In the genomic region with DNA sequence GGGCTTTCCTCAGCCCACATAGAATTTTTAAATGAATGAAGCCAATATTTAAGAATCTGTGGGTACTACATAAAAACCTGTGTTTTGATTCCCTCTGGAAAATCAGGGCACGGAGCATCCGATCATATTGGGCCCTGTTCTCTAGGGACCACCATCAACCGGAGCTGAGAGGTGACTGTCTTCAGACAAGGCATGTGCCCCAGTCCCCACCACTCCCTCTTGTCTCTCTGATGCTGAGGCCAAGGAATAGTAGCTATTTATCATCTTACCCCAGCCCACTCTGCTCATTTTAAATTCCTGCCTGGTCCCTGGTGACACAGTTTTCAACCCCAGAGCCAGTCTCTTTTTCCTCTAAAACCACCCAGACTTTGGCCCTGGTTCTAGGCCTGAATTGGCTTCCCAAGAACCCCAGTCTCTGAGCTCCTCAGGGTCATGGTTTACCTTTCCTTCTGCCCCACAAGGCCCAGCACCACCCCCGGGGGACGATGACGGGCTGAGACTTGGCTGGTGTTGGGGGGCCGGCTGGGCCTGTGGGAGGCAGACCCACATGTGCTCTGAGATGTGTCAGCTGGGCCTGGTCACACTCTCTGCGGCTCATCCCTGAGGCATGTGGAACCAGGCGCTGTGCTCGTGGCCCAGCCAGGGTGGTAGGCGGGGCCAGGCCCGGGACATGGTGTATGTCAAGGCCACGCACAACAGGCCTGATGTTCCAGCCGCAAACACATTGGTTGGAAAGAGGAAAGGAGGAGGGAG, we compare ENCODE assay signal across 1 cellular context.
A peak's percentile ranks its signal among the peaks of the same experiment; 100 is the strongest.
TF ChIP-seq lines count a peak whose summit lies in the region.

No MANE protein-coding gene starts in this region.

TF ChIP-seq in HepG2, 621 proteins besides CTCF, POLR2A, EP300 and RAD21 (continued from another document and continues in another):
- TF ChIP-seq, protein P1, sequence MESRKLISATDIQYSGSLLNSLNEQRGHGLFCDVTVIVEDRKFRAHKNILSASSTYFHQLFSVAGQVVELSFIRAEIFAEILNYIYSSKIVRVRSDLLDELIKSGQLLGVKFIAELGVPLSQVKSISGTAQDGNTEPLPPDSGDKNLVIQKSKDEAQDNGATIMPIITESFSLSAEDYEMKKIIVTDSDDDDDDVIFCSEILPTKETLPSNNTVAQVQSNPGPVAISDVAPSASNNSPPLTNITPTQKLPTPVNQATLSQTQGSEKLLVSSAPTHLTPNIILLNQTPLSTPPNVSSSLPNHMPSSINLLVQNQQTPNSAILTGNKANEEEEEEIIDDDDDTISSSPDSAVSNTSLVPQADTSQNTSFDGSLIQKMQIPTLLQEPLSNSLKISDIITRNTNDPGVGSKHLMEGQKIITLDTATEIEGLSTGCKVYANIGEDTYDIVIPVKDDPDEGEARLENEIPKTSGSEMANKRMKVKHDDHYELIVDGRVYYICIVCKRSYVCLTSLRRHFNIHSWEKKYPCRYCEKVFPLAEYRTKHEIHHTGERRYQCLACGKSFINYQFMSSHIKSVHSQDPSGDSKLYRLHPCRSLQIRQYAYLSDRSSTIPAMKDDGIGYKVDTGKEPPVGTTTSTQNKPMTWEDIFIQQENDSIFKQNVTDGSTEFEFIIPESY (CRISPR knock-in tag; IDR thresholded peaks at IDR 0.05): peak; percentile 93
- no peak for TF ChIP-seq GPN1 (CRISPR knock-in tag; IDR thresholded peaks at IDR 0.05; ENCODE audit: borderline replicate concordance)
- TF ChIP-seq, protein P2, sequence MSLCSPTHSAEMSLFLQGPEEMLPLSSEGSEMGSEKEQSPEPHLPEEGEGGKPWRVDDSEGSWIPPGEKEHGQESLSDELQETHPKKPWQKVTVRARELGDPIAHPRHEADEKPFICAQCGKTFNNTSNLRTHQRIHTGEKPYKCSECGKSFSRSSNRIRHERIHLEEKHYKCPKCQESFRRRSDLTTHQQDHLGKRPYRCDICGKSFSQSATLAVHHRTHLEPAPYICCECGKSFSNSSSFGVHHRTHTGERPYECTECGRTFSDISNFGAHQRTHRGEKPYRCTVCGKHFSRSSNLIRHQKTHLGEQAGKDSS (CRISPR knock-in tag; IDR thresholded peaks at IDR 0.05; ENCODE audit: borderline replicate concordance, low read depth): peak; percentile 99
- no peak; the same call in 1 of the 2 replicates for TF ChIP-seq ZNF10 (CRISPR knock-in tag; IDR thresholded peaks at IDR 0.05; ENCODE audit: borderline replicate concordance, low read depth)
- peak; percentile 95; the same call in 1 of the 2 replicates for TF ChIP-seq ZFYVE20 (CRISPR knock-in tag; IDR thresholded peaks at IDR 0.05; ENCODE audit: borderline replicate concordance, low read depth)
- TF ChIP-seq GLI4 (CRISPR knock-in tag; IDR thresholded peaks at IDR 0.05; ENCODE audit: borderline replicate concordance): peak; percentile 84; the same call in 1 of the 2 replicates
- TF ChIP-seq ZNF746 (CRISPR knock-in tag; IDR thresholded peaks at IDR 0.05): no peak; the same call in 1 of the 2 replicates
- TF ChIP-seq, protein P3, sequence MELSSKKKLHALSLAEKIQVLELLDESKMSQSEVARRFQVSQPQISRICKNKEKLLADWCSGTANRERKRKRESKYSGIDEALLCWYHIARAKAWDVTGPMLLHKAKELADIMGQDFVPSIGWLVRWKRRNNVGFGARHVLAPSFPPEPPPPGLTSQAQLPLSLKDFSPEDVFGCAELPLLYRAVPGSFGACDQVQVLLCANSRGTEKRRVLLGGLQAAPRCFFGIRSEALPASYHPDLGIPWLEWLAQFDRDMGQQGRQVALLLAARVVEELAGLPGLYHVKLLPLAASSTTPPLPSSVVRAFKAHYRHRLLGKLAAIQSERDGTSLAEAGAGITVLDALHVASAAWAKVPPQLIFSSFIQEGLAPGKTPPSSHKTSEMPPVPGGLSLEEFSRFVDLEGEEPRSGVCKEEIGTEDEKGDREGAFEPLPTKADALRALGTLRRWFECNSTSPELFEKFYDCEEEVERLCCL (CRISPR knock-in tag; IDR thresholded peaks at IDR 0.05; ENCODE audit: borderline replicate concordance): peak; percentile 98; the same call in 1 of the 2 replicates
- peak; percentile 98 for TF ChIP-seq ZNF564 (CRISPR knock-in tag; IDR thresholded peaks at IDR 0.05)
- TF ChIP-seq NFE2 (CRISPR knock-in tag; IDR thresholded peaks at IDR 0.05): peak; percentile 58; the same call in 1 of the 2 replicates
- TF ChIP-seq TCF7 (IDR thresholded peaks at IDR 0.05; ENCODE audit: low read depth): no peak
- peak; percentile 59; the same call in 1 of the 2 replicates for TF ChIP-seq ZNF556 (CRISPR knock-in tag; IDR thresholded peaks at IDR 0.05; ENCODE audit: borderline replicate concordance)
- TF ChIP-seq ZNF431 (CRISPR knock-in tag; IDR thresholded peaks at IDR 0.05; ENCODE audit: borderline replicate concordance, low read depth): peak; percentile 100
- TF ChIP-seq ZNF766 (CRISPR knock-in tag; IDR thresholded peaks at IDR 0.05; ENCODE audit: borderline replicate concordance): peak; percentile 99
- peak; percentile 95 for TF ChIP-seq ZFP90 (CRISPR knock-in tag; IDR thresholded peaks at IDR 0.05; ENCODE audit: borderline replicate concordance)
- peak; percentile 88 for TF ChIP-seq ZNF589 (CRISPR knock-in tag; conservative IDR thresholded peaks at IDR 0.05)
- TF ChIP-seq MED8 (CRISPR knock-in tag; IDR thresholded peaks at IDR 0.05; ENCODE audit: insufficient replicate concordance): peak; percentile 87
- TF ChIP-seq CAMTA2 (CRISPR knock-in tag; IDR thresholded peaks at IDR 0.05; ENCODE audit: borderline replicate concordance): peak; percentile 61; the same call in 1 of the 2 replicates
- peak; percentile 94 for TF ChIP-seq DPF2 (CRISPR knock-in tag; IDR thresholded peaks at IDR 0.05; ENCODE audit: borderline replicate concordance, low read depth)
- TF ChIP-seq, protein P4, sequence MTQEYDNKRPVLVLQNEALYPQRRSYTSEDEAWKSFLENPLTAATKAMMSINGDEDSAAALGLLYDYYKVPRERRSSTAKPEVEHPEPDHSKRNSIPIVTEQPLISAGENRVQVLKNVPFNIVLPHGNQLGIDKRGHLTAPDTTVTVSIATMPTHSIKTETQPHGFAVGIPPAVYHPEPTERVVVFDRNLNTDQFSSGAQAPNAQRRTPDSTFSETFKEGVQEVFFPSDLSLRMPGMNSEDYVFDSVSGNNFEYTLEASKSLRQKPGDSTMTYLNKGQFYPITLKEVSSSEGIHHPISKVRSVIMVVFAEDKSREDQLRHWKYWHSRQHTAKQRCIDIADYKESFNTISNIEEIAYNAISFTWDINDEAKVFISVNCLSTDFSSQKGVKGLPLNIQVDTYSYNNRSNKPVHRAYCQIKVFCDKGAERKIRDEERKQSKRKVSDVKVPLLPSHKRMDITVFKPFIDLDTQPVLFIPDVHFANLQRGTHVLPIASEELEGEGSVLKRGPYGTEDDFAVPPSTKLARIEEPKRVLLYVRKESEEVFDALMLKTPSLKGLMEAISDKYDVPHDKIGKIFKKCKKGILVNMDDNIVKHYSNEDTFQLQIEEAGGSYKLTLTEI (CRISPR knock-in tag; conservative IDR thresholded peaks at IDR 0.05): no peak
- peak; percentile 58 for TF ChIP-seq TAF15 (IDR thresholded peaks at IDR 0.05; ENCODE audit: low read depth, low read length, poor library complexity, severe bottlenecking)
- TF ChIP-seq ZFP36L2 (CRISPR knock-in tag; IDR thresholded peaks at IDR 0.05): peak; percentile 89; the same call in 1 of the 2 replicates
- TF ChIP-seq, protein P5, sequence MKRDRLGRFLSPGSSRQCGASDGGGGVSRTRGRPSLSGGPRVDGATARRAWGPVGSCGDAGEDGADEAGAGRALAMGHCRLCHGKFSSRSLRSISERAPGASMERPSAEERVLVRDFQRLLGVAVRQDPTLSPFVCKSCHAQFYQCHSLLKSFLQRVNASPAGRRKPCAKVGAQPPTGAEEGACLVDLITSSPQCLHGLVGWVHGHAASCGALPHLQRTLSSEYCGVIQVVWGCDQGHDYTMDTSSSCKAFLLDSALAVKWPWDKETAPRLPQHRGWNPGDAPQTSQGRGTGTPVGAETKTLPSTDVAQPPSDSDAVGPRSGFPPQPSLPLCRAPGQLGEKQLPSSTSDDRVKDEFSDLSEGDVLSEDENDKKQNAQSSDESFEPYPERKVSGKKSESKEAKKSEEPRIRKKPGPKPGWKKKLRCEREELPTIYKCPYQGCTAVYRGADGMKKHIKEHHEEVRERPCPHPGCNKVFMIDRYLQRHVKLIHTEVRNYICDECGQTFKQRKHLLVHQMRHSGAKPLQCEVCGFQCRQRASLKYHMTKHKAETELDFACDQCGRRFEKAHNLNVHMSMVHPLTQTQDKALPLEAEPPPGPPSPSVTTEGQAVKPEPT (CRISPR knock-in tag; IDR thresholded peaks at IDR 0.05; ENCODE audit: low read depth): peak; percentile 97
- no peak; the same call in 1 of the 2 replicates for TF ChIP-seq HOXA9 (CRISPR knock-in tag; IDR thresholded peaks at IDR 0.05; ENCODE audit: borderline replicate concordance)
- TF ChIP-seq ZMYM3 (CRISPR knock-in tag; IDR thresholded peaks at IDR 0.05): no peak
- TF ChIP-seq ZSCAN22 (CRISPR knock-in tag; IDR thresholded peaks at IDR 0.05): no peak; the same call in 1 of the 2 replicates
- peak; percentile 84 for TF ChIP-seq PPARG (CRISPR knock-in tag; conservative IDR thresholded peaks at IDR 0.05)
- TF ChIP-seq SRF (IDR thresholded peaks at IDR 0.05; ENCODE audit: low read depth, low read length): no peak
- TF ChIP-seq, protein P6, sequence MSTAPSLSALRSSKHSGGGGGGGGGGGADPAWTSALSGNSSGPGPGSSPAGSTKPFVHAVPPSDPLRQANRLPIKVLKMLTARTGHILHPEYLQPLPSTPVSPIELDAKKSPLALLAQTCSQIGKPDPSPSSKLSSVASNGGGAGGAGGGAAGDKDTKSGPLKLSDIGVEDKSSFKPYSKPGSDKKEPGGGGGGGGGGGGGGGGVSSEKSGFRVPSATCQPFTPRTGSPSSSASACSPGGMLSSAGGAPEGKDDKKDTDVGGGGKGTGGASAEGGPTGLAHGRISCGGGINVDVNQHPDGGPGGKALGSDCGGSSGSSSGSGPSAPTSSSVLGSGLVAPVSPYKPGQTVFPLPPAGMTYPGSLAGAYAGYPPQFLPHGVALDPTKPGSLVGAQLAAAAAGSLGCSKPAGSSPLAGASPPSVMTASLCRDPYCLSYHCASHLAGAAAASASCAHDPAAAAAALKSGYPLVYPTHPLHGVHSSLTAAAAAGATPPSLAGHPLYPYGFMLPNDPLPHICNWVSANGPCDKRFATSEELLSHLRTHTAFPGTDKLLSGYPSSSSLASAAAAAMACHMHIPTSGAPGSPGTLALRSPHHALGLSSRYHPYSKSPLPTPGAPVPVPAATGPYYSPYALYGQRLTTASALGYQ (CRISPR knock-in tag; IDR thresholded peaks at IDR 0.05): peak; percentile 83; the same call in 1 of the 2 replicates
- TF ChIP-seq ZSCAN29 (CRISPR knock-in tag; conservative IDR thresholded peaks at IDR 0.05): no peak; the same call in 1 of the 2 replicates
- no peak; the same call in 1 of the 2 replicates for TF ChIP-seq ZNF703 (CRISPR knock-in tag; IDR thresholded peaks at IDR 0.05; ENCODE audit: borderline replicate concordance)
- TF ChIP-seq, protein P7, sequence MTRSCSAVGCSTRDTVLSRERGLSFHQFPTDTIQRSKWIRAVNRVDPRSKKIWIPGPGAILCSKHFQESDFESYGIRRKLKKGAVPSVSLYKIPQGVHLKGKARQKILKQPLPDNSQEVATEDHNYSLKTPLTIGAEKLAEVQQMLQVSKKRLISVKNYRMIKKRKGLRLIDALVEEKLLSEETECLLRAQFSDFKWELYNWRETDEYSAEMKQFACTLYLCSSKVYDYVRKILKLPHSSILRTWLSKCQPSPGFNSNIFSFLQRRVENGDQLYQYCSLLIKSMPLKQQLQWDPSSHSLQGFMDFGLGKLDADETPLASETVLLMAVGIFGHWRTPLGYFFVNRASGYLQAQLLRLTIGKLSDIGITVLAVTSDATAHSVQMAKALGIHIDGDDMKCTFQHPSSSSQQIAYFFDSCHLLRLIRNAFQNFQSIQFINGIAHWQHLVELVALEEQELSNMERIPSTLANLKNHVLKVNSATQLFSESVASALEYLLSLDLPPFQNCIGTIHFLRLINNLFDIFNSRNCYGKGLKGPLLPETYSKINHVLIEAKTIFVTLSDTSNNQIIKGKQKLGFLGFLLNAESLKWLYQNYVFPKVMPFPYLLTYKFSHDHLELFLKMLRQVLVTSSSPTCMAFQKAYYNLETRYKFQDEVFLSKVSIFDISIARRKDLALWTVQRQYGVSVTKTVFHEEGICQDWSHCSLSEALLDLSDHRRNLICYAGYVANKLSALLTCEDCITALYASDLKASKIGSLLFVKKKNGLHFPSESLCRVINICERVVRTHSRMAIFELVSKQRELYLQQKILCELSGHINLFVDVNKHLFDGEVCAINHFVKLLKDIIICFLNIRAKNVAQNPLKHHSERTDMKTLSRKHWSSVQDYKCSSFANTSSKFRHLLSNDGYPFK (CRISPR knock-in tag; IDR thresholded peaks at IDR 0.05; ENCODE audit: borderline replicate concordance): peak; percentile 87; the same call in 1 of the 2 replicates
- TF ChIP-seq ZNF747 (CRISPR knock-in tag; IDR thresholded peaks at IDR 0.05; ENCODE audit: borderline replicate concordance): peak; percentile 99
- TF ChIP-seq ZNF724P (CRISPR knock-in tag; IDR thresholded peaks at IDR 0.05; ENCODE audit: borderline replicate concordance): peak; percentile 99
- TF ChIP-seq DNMT1 (CRISPR knock-in tag; IDR thresholded peaks at IDR 0.05): peak; percentile 98
- peak; percentile 97; the same call in 1 of the 2 replicates for TF ChIP-seq KLF9 (CRISPR knock-in tag; IDR thresholded peaks at IDR 0.05; ENCODE audit: low read depth)
